ENCODE assay signal across 18 cellular contexts in genomic region chr12:23540572-23540971, GRCh38.
"Had no signal": no experiment of that assay in that cellular context is flagged by ENCODE, and none has a peak within 500 bp of the region (broad histone marks: within the 10 kb centered on the region; RNA-seq: fewer than 3 reads in every experiment).

No MANE protein-coding gene starts in this region.

- H3K4me3 ChIP-seq: heart right ventricle, left ventricle myocardium inferior, lung, sigmoid colon, skin epidermis, suprapubic skin, thyroid gland, upper lobe of left lung, uterus had no signal

- H3K9me3 ChIP-seq: heart right ventricle, left ventricle myocardium inferior, sigmoid colon, suprapubic skin, thyroid gland, upper lobe of left lung, uterus had no signal

- H3K4me1 ChIP-seq: heart right ventricle, left ventricle myocardium inferior, sigmoid colon, suprapubic skin, thyroid gland, upper lobe of left lung, uterus had no signal

- H3K27ac Mint-ChIP-seq: dendritic cell treated with granulocyte-macrophage colony-stimulating factor and Interleukin-4, amounts not matched to agents 40 ng/mL and 50 ng/mL, for 4 days; effector memory CD8-positive, alpha-beta T cell; naive B cell had no signal

- H3K36me3 ChIP-seq: heart right ventricle, left ventricle myocardium inferior, sigmoid colon, thyroid gland, upper lobe of left lung, uterus had no signal

- H3K27ac ChIP-seq: heart right ventricle, left ventricle myocardium inferior, sigmoid colon, skin epidermis, suprapubic skin, thyroid gland, upper lobe of left lung, uterus had no signal

- H3K4me3 Mint-ChIP-seq: dendritic cell treated with granulocyte-macrophage colony-stimulating factor and Interleukin-4, amounts not matched to agents 40 ng/mL and 50 ng/mL, for 4 days; effector memory CD8-positive, alpha-beta T cell; naive B cell; nephron had no signal

- H3K27me3 ChIP-seq: heart right ventricle, sigmoid colon, suprapubic skin, thyroid gland, upper lobe of left lung, uterus had no signal

- H3K27me3 Mint-ChIP-seq: dendritic cell treated with granulocyte-macrophage colony-stimulating factor and Interleukin-4, amounts not matched to agents 40 ng/mL and 50 ng/mL, for 4 days; effector memory CD8-positive, alpha-beta T cell; naive B cell had no signal

- ATAC-seq: effector memory CD8-positive, alpha-beta T cell; heart right ventricle had no signal

- DNase-seq: effector memory CD8-positive, alpha-beta T cell; erythroblast; heart right ventricle; islet precursor cell; left ventricle myocardium inferior; mesenchymal stem cell; naive B cell; posterior cingulate gyrus; sigmoid colon; stimulated activated naive CD4-positive, alpha-beta T cell treated with Interleukin-2 at 50 U/mL for 16 hours; thyroid gland; upper lobe of left lung; uterus had no signal

- H3K4me1 Mint-ChIP-seq: naive B cell had no signal

- H3K9me3 Mint-ChIP-seq: naive B cell, nephron had no signal
